In the genomic region with DNA sequence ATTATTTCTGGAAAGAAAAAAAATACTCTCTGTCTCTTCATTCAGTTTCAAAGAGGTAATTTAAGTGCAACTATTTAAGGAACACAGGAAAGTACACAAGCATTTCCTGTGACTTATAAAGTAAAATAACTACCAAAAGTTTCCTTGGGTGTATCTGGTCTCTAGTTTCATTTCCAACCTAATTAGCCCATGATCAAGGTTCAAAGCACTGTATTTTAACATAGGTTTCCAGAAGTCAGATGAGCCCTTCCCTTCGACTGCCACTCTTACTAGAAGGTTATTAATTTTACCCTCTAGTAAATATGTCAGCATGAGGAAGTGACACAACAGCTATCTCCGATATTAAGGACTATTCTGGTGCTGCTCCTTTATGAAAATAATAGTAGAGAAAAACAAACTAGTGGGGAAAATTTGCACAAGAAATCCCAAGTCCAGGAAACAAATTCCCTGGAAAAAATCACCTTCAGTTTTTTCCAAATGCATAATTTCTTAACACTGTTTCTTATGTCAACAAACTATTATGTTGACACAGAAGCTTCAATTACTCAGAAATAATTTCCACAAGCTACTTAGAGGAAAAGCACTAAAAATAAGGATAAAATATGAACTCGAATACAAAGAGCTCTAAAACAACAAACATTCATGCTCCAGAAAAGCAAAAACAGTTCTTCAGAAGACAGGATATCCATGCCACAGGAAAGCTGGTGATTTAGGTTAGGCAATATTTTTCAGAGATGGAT, we compare ENCODE assay signal across 12 cellular contexts. TPM values are rescaled to one million over a fixed set of nuclear protein-coding genes. Genes with fewer than 3 reads are reported as not detected.
DNase-seq lines count a peak whose midpoint lies in the region; ATAC-seq, FAIRE-seq and TF ChIP-seq lines count a peak whose summit lies in the region.
"Had no signal": no experiment of that assay in that cellular context is flagged by ENCODE, and none has a peak within 500 bp of the region (broad histone marks: within the 10 kb centered on the region; RNA-seq: fewer than 3 reads in every experiment).

No MANE protein-coding gene starts in this region.

- H4K8ac ChIP-seq in IMR-90 (ENCODE audit: low read depth in 2 of 2, low read length in 2 of 2) = 0 out of 4 replicates have a peak overlapping the region, but pooled peaks of 1 of the 2 experiments have one; percentile 54

- H3K9me3 ChIP-seq in IMR-90 (ENCODE audit: control insufficient read depth, insufficient read depth, low read length) (no peaks in the 10 kb centered on the region), right lobe of liver (no peaks in the 10 kb centered on the region)

- H4K5ac ChIP-seq in IMR-90 (ENCODE audit: low read depth, low read length) = no peak overlapping the region

- CTCF ChIA-PET in IMR-90 (lab: Yijun Ruan, JAX) = no interaction called here

- TF ChIP-seq CTCF in GM10266 (IDR thresholded peaks at IDR 0.05; ENCODE audit: control insufficient read depth, insufficient read depth, low read depth, missing control alignments) (no peak), IMR-90 (conservative IDR thresholded peaks at IDR 0.05; ENCODE audit: low read depth, low read length) (no peak), right lobe of liver (IDR thresholded peaks at IDR 0.05) (no peak)

- no peaks in the 10 kb centered on the region for H4K20me1 ChIP-seq in IMR-90 (ENCODE audit: insufficient read depth, low read length)

- H4K91ac ChIP-seq in IMR-90 (ENCODE audit: insufficient read depth, low read depth, low read length) = no peak overlapping the region

- H3K79me1 ChIP-seq in IMR-90 (ENCODE audit: low read depth in 1 of 2, low read length in 2 of 2) = no peaks in the 10 kb centered on the region

- TF ChIP-seq POLR2A in IMR-90 (IDR thresholded peaks at IDR 0.05; ENCODE audit: low read depth, low read length) = no peak
- no peak for TF ChIP-seq POLR2A in right lobe of liver (IDR thresholded peaks at IDR 0.05)

- no TSS peak for BruUV-seq in IMR-90 (replicated peaks; lab: Mats Ljungman, UMichigan)

- H2BK5ac ChIP-seq in IMR-90 (ENCODE audit: low read depth, low read length, poor library complexity, severe bottlenecking) = no peak overlapping the region

- DNase-seq in GM10266 (ENCODE audit: extremely low spot score) = peak; percentile 26
- DNase-seq in IMR-90 = no peak
- DNase-seq in right lobe of liver = no peak
- DNase-seq in KBM-7 = no peak
- no peak for DNase-seq in foreskin melanocyte
- DNase-seq in RCC 7860 (ENCODE audit: low spot score) = no peak
- DNase-seq in stimulated activated CD8-positive, alpha-beta memory T cell treated with anti-CD3 and anti-CD28 coated beads, Interleukin-4, amount 100 ng/mL, for 48 hours = no peak
- DNase-seq: activated effector memory CD4-positive, alpha-beta T cell treated with Interleukin-2 at 50 U/mL for 16 hours; hypothalamus; stimulated activated CD4-positive, alpha-beta T cell treated with anti-CD3 and anti-CD28 coated beads, Interleukin-4, amount 100 ng/mL, for 4 hours had no signal

- H3K9me1 ChIP-seq in IMR-90 (ENCODE audit: insufficient read depth, low read length) = 0 out of 2 replicates have a peak, but pooled peaks cover 2% of the 10 kb centered on the region

- H2BK120ac ChIP-seq in IMR-90 (ENCODE audit: low read depth, low read length) = no peak overlapping the region

- POLR2A ChIA-PET in IMR-90 (lab: Charles Lee; ENCODE audit: unreplicated experiment) = no interaction called here

- H3K56ac ChIP-seq in IMR-90 (ENCODE audit: extremely low read depth, insufficient read depth, low read length) = no peak overlapping the region

- peak; percentile 65 for ATAC-seq in GM19328 (IDR thresholded peaks at IDR 0.05; ENCODE audit: unreplicated experiment)
- peak; percentile 21; the same call in 1 of the 2 replicates for ATAC-seq in IMR-90 (ENCODE audit: low read depth)
- ATAC-seq in right lobe of liver = peak in 3 of 4 donors; percentile 18 to 43 (median 36)

- FAIRE-seq in RCC 7860 (lab: Jason Lieb, UNC) = no peak

- dilution Hi-C loops in IMR-90 (cut with HindIII; ENCODE audit: low sequenced_read_pairs, unreplicated experiment) = no loop called here

- intact Hi-C loops in IMR-90 (cut with micrococcal nuclease) (no loop called here), right lobe of liver (cut with DNase I) (no loop called here)

- H3K27ac ChIP-seq in IMR-90 (ENCODE audit: insufficient read depth, low read length) (no peak overlapping the region), right lobe of liver (no peak overlapping the region)
- H3K27ac ChIP-seq: coronary artery had no signal

- H3K4me2 ChIP-seq in IMR-90 (ENCODE audit: low read depth, low read length) = peak overlapping the region; percentile 70; the same call in 1 of the 2 replicates

- H3K36me3 ChIP-seq in IMR-90 (ENCODE audit: control insufficient read depth, insufficient read depth, low read length) (0 out of 2 replicates have a peak, but pooled peaks cover 1% of the 10 kb centered on the region), right lobe of liver (peaks cover 0 to 48% (median 14%) of the 10 kb centered on the region in 4 donors)

- H3K18ac ChIP-seq in IMR-90 (ENCODE audit: low read depth, low read length) = no peak overlapping the region

- no peak overlapping the region for H2BK15ac ChIP-seq in IMR-90 (ENCODE audit: low read depth, low read length)

- no peak for TF ChIP-seq RAD21 in IMR-90 (IDR thresholded peaks at IDR 0.05; ENCODE audit: low read length)

- no peak overlapping the region for H3K9ac ChIP-seq in IMR-90 (ENCODE audit: low read depth, low read length)

- no CpG with 5 or more reads among the region's 3 CpGs for WGBS in IMR-90 (ENCODE audit: extremely low coverage in 2 of 2, insufficient read length in 1 of 2), 2 experiments
- WGBS in right lobe of liver (ENCODE audit: insufficient coverage, low coverage, low lambda C conversion rate, missing lambda C conversion rate) = 42% methylated on average over 3 of the region's 3 CpGs

- no peak overlapping the region for H3K4me3 ChIP-seq in IMR-90 (ENCODE audit: insufficient read depth, low read depth, low read length)
- no peak overlapping the region for H3K4me3 ChIP-seq in right lobe of liver
- H3K4me3 ChIP-seq: coronary artery had no signal

- H3K4me1 ChIP-seq in IMR-90 (ENCODE audit: control insufficient read depth, insufficient read depth, low read length) (no peaks in the 10 kb centered on the region), right lobe of liver (peaks cover 0 to 2% (median 0%) of the 10 kb centered on the region in 4 donors)

- H3K23ac ChIP-seq in IMR-90 (ENCODE audit: low read depth, low read length) = no peak overlapping the region

- H3K14ac ChIP-seq in IMR-90 (replicated peaks; ENCODE audit: low read depth, low read length) = no peak overlapping the region

- H3K27me3 ChIP-seq in IMR-90 (ENCODE audit: control insufficient read depth, insufficient read depth, low read length) = no peaks in the 10 kb centered on the region
- H3K27me3 ChIP-seq in right lobe of liver = no peaks in the 10 kb centered on the region

- no peak overlapping the region for H2AK9ac ChIP-seq in IMR-90 (replicated peaks; ENCODE audit: low read depth, low read length, poor library complexity)

- H2AFZ ChIP-seq in IMR-90 (replicated peaks; ENCODE audit: low read length, poor library complexity) = no peak overlapping the region

- in situ Hi-C loops in IMR-90 (cut with MboI; ENCODE audit: low sequenced_read_pairs) = no loop called here
- in situ Hi-C loops in KBM-7 (cut with MboI; ENCODE audit: low pct_unique_long_range_greater_than_20kb, low sequenced_read_pairs) = no loop called here

- no peak overlapping the region for H2BK20ac ChIP-seq in IMR-90 (ENCODE audit: low read depth, low read length)

- no peak overlapping the region for H3K4ac ChIP-seq in IMR-90 (ENCODE audit: low read depth, low read length)

- H2AK5ac ChIP-seq in IMR-90 (ENCODE audit: low read depth, low read length) = no peak overlapping the region

TF ChIP-seq in IMR-90, 13 proteins besides CTCF, POLR2A, EP300 and RAD21 (continues in another document):
- no peak for TF ChIP-seq NFE2L2 (IDR thresholded peaks at IDR 0.05; ENCODE audit: low read depth, low read length)
- TF ChIP-seq, protein P1, sequence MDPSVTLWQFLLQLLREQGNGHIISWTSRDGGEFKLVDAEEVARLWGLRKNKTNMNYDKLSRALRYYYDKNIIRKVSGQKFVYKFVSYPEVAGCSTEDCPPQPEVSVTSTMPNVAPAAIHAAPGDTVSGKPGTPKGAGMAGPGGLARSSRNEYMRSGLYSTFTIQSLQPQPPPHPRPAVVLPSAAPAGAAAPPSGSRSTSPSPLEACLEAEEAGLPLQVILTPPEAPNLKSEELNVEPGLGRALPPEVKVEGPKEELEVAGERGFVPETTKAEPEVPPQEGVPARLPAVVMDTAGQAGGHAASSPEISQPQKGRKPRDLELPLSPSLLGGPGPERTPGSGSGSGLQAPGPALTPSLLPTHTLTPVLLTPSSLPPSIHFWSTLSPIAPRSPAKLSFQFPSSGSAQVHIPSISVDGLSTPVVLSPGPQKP (IDR thresholded peaks at IDR 0.05; ENCODE audit: borderline replicate concordance, low read depth, low read length) = no peak
- no peak for TF ChIP-seq MAFK (IDR thresholded peaks at IDR 0.05; ENCODE audit: low read depth, low read length)
- no peak for TF ChIP-seq RFX5 (IDR thresholded peaks at IDR 0.05; ENCODE audit: low read depth, low read length)
- TF ChIP-seq CEBPB (IDR thresholded peaks at IDR 0.05; ENCODE audit: low read depth, low read length) = no peak
- TF ChIP-seq RCOR1 (IDR thresholded peaks at IDR 0.05; ENCODE audit: insufficient replicate concordance, low read length) = no peak

RNA-seq across cellular contexts. Expression of a gene that starts 35.3 kb away (rescaled TPM):
- 14.3 and 18.9 TPM in 2 replicates for total RNA-seq in IMR-90 (2012; rRNA removed)
- polyA plus RNA-seq in IMR-90 (2012; rRNA removed) = 7.7 and 11.4 TPM in 2 replicates
- 1.6 and 2.9 TPM in 2 replicates for polyA plus RNA-seq in IMR-90 (2012; cell fraction: cytosol; rRNA removed)
- 0.66 and 6.3 TPM in 2 replicates for polyA plus RNA-seq in IMR-90 (2012; cell fraction: nucleus; rRNA removed; ENCODE audit: low replicate concordance)
- total RNA-seq in right lobe of liver = 10 to 100 TPM; 47.3 to 73.1 (median 57.3) TPM

RNA-seq across cellular contexts. Expression of a gene that starts 35.4 kb away (rescaled TPM):
- 0.28 and 0.36 TPM in 2 replicates for total RNA-seq in IMR-90 (2012; rRNA removed)
- polyA plus RNA-seq in IMR-90 (2012; rRNA removed) = 0.48 and 1.0 TPM in 2 replicates
- polyA plus RNA-seq in IMR-90 (2012; cell fraction: cytosol; rRNA removed) = 0.13 TPM in 1 of 2 replicates, not detected in the other
- 0.22 TPM in 1 of 2 replicates, not detected in the other for polyA plus RNA-seq in IMR-90 (2012; cell fraction: nucleus; rRNA removed; ENCODE audit: low replicate concordance)
- 1 to 10 TPM in 3 of 6 experiments, under 1 TPM in 2, not detected in 1; 0.31 to 1.8 (median 1.3) TPM for total RNA-seq in right lobe of liver

RNA-seq across cellular contexts. Expression of a gene that starts 53.8 kb away (rescaled TPM):
- total RNA-seq in IMR-90 (2012; rRNA removed) (11.8 and 17.5 TPM in 2 replicates), right lobe of liver (10 to 100 TPM in 1 of 6 experiments, 1 to 10 TPM in 5; 5.1 to 10.0 (median 6.5) TPM)
- polyA plus RNA-seq in IMR-90 (2012; rRNA removed) = 8.0 and 9.2 TPM in 2 replicates
- 2.2 and 2.9 TPM in 2 replicates for polyA plus RNA-seq in IMR-90 (2012; cell fraction: cytosol; rRNA removed)
- 2.9 and 29.2 TPM in 2 replicates for polyA plus RNA-seq in IMR-90 (2012; cell fraction: nucleus; rRNA removed; ENCODE audit: low replicate concordance)

RNA-seq across cellular contexts. Expression of a gene that starts 53.9 kb away (rescaled TPM):
- total RNA-seq in IMR-90 (2012; rRNA removed) (11.7 and 12.7 TPM in 2 replicates), right lobe of liver (10 to 100 TPM in 2 of 6 experiments, 1 to 10 TPM in 4; 4.2 to 36.1 (median 5.8) TPM)
- 11.7 and 12.1 TPM in 2 replicates for polyA plus RNA-seq in IMR-90 (2012; rRNA removed)
- 16.6 and 26.3 TPM in 2 replicates for polyA plus RNA-seq in IMR-90 (2012; cell fraction: cytosol; rRNA removed)
- 2.0 and 5.7 TPM in 2 replicates for polyA plus RNA-seq in IMR-90 (2012; cell fraction: nucleus; rRNA removed; ENCODE audit: low replicate concordance)
